ENCODE assay signal across 34 cellular contexts in genomic region chr2:65730186-65730585, GRCh38.
"Had no signal": no experiment of that assay in that cellular context is flagged by ENCODE, and none has a peak within 500 bp of the region (broad histone marks: within the 10 kb centered on the region; RNA-seq: fewer than 3 reads in every experiment).

No MANE protein-coding gene starts in this region.

- H3K36me3 ChIP-seq: cardiac muscle cell, colonic mucosa, esophagus muscularis mucosa, gastroesophageal sphincter, heart right ventricle, WERI-Rb-1 had no signal

- H3K4me1 Mint-ChIP-seq: activated B cell treated with CpG ODN at 0.5 μM for 24 hours; activated T-helper 17 cell treated with anti-CD3 and anti-CD28 coated beads, Interleukin-2, amount 50 U/mL, for 72 hours; T-helper 17 cell had no signal

- DNase-seq: activated B cell treated with CpG ODN at 0.5 μM for 24 hours; activated CD4-positive, alpha-beta T cell treated with anti-CD3 and anti-CD28 coated beads for 48 hours; activated CD4-positive, alpha-beta T cell treated with anti-CD3 and anti-CD28 coated beads, Interleukin-2, amount 50 U/mL, for 1 hour; activated CD4-positive, alpha-beta T cell treated with anti-CD3 and anti-CD28 coated beads, Interleukin-2, amount 50 U/mL, for 48 hours; activated CD8-positive, alpha-beta memory T cell treated with anti-CD3 and anti-CD28 coated beads for 24 hours; activated CD8-positive, alpha-beta T cell treated with anti-CD3 and anti-CD28 coated beads for 36 hours; activated effector memory CD4-positive, alpha-beta T cell treated with Interleukin-2 at 50 U/mL for 16 hours; activated gamma-delta T cell treated with Interleukin-2 at 50 U/mL for 16 hours; activated naive CD4-positive, alpha-beta T cell treated with anti-CD3 and anti-CD28 coated beads, Interleukin-2, amount 50 U/mL, for 16 hours; activated naive CD4-positive, alpha-beta T cell treated with Interleukin-2 at 50 U/mL for 16 hours; activated T-cell treated with anti-CD3 and anti-CD28 coated beads, Interleukin-2, amount 50 U/mL, for 4 hours; amygdala; aorta; body of pancreas; central memory CD4-positive, alpha-beta T cell; cerebellar nuclear complex; colonic mucosa; effector CD8-positive, alpha-beta T cell; erythroblast; foreskin melanocyte; heart right ventricle; T-helper 1 cell; T-helper 17 cell; T1000; WERI-Rb-1 had no signal

- H3K27ac ChIP-seq: body of pancreas, cardiac muscle cell, colonic mucosa, esophagus muscularis mucosa, gastroesophageal sphincter, heart right ventricle, WERI-Rb-1 had no signal

- H3K9me3 ChIP-seq: body of pancreas, colonic mucosa, esophagus muscularis mucosa, gastroesophageal sphincter had no signal

- H3K9me3 Mint-ChIP-seq: activated T-helper 17 cell treated with anti-CD3 and anti-CD28 coated beads, Interleukin-2, amount 50 U/mL, for 72 hours; T-helper 2 cell treated with Interferon-gamma antibody and Interleukin-4, amounts not matched to agents 5 μg/mL and 100 μg/mL, for 36 hours had no signal

- H3K27me3 ChIP-seq: body of pancreas, cardiac muscle cell, colonic mucosa, esophagus muscularis mucosa, gastroesophageal sphincter had no signal

- H3K27me3 Mint-ChIP-seq: activated CD8-positive, alpha-beta T cell treated with anti-CD3 and anti-CD28 coated beads for 36 hours had no signal

- H3K4me3 ChIP-seq: body of pancreas, cardiac muscle cell, colonic mucosa, esophagus muscularis mucosa, gastroesophageal sphincter, heart right ventricle had no signal

- H3K4me3 Mint-ChIP-seq: activated B cell treated with CpG ODN at 0.5 μM for 24 hours; activated CD8-positive, alpha-beta T cell treated with anti-CD3 and anti-CD28 coated beads for 36 hours; activated naive CD8-positive, alpha-beta T cell; activated T-cell treated with anti-CD3 and anti-CD28 coated beads, Interleukin-2, amount 50 U/mL, for 4 hours; activated T-helper 17 cell treated with anti-CD3 and anti-CD28 coated beads, Interleukin-2, amount 50 U/mL, for 72 hours; T-helper 17 cell; T-helper 2 cell treated with Interferon-gamma antibody and Interleukin-4, amounts not matched to agents 5 μg/mL and 100 μg/mL, for 36 hours had no signal

- H3K36me3 Mint-ChIP-seq: activated naive CD8-positive, alpha-beta T cell had no signal

- FAIRE-seq: endometrium, endothelial cell of umbilical vein had no signal

- H3K27ac Mint-ChIP-seq: activated B cell treated with CpG ODN at 0.5 μM for 24 hours; activated CD8-positive, alpha-beta T cell treated with anti-CD3 and anti-CD28 coated beads for 36 hours; activated naive CD8-positive, alpha-beta T cell; activated T-helper 17 cell treated with anti-CD3 and anti-CD28 coated beads, Interleukin-2, amount 50 U/mL, for 72 hours; T-helper 17 cell; T-helper 2 cell treated with Interferon-gamma antibody and Interleukin-4, amounts not matched to agents 5 μg/mL and 100 μg/mL, for 36 hours had no signal

- H3K4me1 ChIP-seq: colonic mucosa, esophagus muscularis mucosa, gastroesophageal sphincter, heart right ventricle had no signal

- ATAC-seq: activated CD4-positive, CD25-positive, alpha-beta regulatory T cell treated with anti-CD3 and anti-CD28 coated beads, Interleukin-2, amount 50 U/mL, for 24 hours; activated CD8-positive, alpha-beta T cell treated with anti-CD3 and anti-CD28 coated beads for 36 hours; activated T-cell treated with anti-CD3 and anti-CD28 coated beads, Interleukin-2, amount 50 U/mL, for 4 hours; activated T-helper 17 cell treated with anti-CD3 and anti-CD28 coated beads, Interleukin-2, amount 50 U/mL, for 72 hours; body of pancreas; gastroesophageal sphincter; heart right ventricle; T-helper 17 cell had no signal
